ENCODE assay signal across 8 cellular contexts in the genomic region with DNA sequence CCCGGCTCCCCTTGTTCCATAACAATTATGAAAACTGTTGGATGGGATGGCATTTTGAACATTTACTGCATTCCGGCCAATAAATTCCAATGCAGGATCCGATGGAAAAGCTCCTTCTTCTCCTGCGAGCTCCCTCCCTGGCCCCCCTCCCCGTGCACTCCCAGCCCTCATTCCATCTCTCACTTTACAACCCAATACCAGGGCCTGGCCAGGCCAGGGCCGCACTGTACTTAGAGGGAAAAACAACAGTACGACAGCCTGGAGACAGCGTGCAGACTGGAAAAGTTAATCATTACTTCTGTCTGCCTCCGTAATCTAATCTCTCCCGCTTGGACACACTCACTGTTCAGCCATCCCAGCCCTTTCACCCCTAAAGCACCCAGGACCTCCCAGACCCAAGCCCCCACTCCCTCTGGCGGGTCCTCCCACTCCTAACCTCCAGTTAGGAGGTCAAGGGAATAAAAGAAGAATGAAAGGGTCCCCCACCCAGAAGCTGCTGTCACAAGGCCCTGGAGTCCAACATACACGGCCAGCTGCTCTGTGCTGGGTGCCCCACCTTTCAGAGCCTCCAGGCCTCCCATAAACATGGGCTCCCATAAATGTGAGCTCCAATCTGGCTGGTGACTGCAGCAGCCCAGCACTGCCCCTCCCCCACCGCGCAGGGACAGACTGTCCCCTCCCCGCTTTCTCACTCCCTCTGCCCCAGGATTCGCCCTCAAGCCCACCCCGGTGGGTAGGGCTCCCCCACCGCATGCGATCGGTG. TPM values are rescaled to one million over a fixed set of nuclear protein-coding genes. Genes with fewer than 3 reads are reported as not detected.
DNase-seq lines count a peak whose midpoint lies in the region; ATAC-seq and TF ChIP-seq lines count a peak whose summit lies in the region.

No MANE protein-coding gene starts in this region.

- no peak overlapping the region for H3K4me2 ChIP-seq in H9 (ENCODE audit: insufficient read depth, insufficient read length, low read length)
- H3K4me2 ChIP-seq in smooth muscle cell, result peak overlapping the region; percentile 86

- H3K9me3 ChIP-seq in H9 (ENCODE audit: control insufficient read depth, low read depth, low read length) (no peaks in the 10 kb centered on the region), smooth muscle cell (replicated peaks; ENCODE audit: low read depth) (no peaks in the 10 kb centered on the region)

- H3K9ac ChIP-seq in H9 (ENCODE audit: extremely low read depth, insufficient read length, low read length) (no peak overlapping the region), smooth muscle cell (ENCODE audit: low read depth) (peak overlapping the region; percentile 89)

- H2BK20ac ChIP-seq in H9 (ENCODE audit: low read depth, low read length, poor library complexity, severe bottlenecking), result no peak overlapping the region

- H2AFZ ChIP-seq in H9 (ENCODE audit: low read length) (no peak overlapping the region), smooth muscle cell (ENCODE audit: low read depth) (no peak overlapping the region)

- no CpG with 5 or more reads among the region's 20 CpGs for WGBS in H9 (ENCODE audit: extremely low coverage, insufficient read length, low lambda C conversion rate)
- WGBS in smooth muscle cell (ENCODE audit: low lambda C conversion rate), result 2% methylated on average over 20 of the region's 20 CpGs

- CTCF ChIA-PET in activated CD8-positive, alpha-beta T cell treated with anti-CD3 and anti-CD28 coated beads for 36 hours (lab: Charles Lee), result interaction anchor here (0.6 to 1.6 kb wide), 3 partner anchors 10 to 19 kb away, joined by 3 read pairs; no protein-coding TSS in a partner anchor

- H4K5ac ChIP-seq in H9 (ENCODE audit: insufficient read length, low read depth, low read length), result no peak overlapping the region

- no peak overlapping the region for H2BK5ac ChIP-seq in H9 (ENCODE audit: insufficient read length, low read length)

- H3F3A ChIP-seq in smooth muscle cell (ENCODE audit: low read depth), result peaks cover 78% of the 10 kb centered on the region

- H3K79me2 ChIP-seq in H9 (ENCODE audit: insufficient read depth, low read length) (peaks cover 81% of the 10 kb centered on the region; the same call in 1 of the 2 replicates), smooth muscle cell (ENCODE audit: low read depth) (peaks cover 100% of the 10 kb centered on the region)

- intact Hi-C loops in activated CD8-positive, alpha-beta T cell treated with anti-CD3 and anti-CD28 coated beads for 36 hours (cut with micrococcal nuclease), result no loop called here

- H3K14ac ChIP-seq in H9 (ENCODE audit: insufficient read depth, low read length), result 0 out of 2 replicates have a peak overlapping the region, but pooled peaks have one; percentile 67

- H3K4me3 ChIP-seq in smooth muscle cell, result peak overlapping the region; percentile 42

- no peaks in the 10 kb centered on the region for H3K23me2 ChIP-seq in H9 (ENCODE audit: insufficient read length, low read depth, low read length, poor library complexity, severe bottlenecking)

- no peaks in the 10 kb centered on the region for H3K27me3 Mint-ChIP-seq in H9 (ENCODE audit: low read depth)
- H3K27me3 Mint-ChIP-seq in activated CD8-positive, alpha-beta T cell treated with anti-CD3 and anti-CD28 coated beads for 36 hours, result no peaks in the 10 kb centered on the region

- H3K56ac ChIP-seq in H9 (ENCODE audit: insufficient read length, low read depth, low read length), result no peak overlapping the region

- H3K79me1 ChIP-seq in H9 (ENCODE audit: insufficient read depth, low read depth, low read length, poor library complexity, severe bottlenecking), result no peaks in the 10 kb centered on the region

- POLR2A ChIA-PET in activated CD8-positive, alpha-beta T cell treated with anti-CD3 and anti-CD28 coated beads for 36 hours (lab: Charles Lee), result interaction anchor here (1.3 to 1.4 kb wide), 3 partner anchors 8 to 15 kb away, joined by 6 to 7 read pairs (median 6); no protein-coding TSS in a partner anchor

- no peak overlapping the region for H2BK12ac ChIP-seq in H9 (ENCODE audit: insufficient read length, low read depth, low read length)

- H4K20me1 ChIP-seq in H9 (ENCODE audit: control insufficient read depth, insufficient read depth, insufficient read length) (no peaks in the 10 kb centered on the region), smooth muscle cell (ENCODE audit: low read depth) (peaks cover 97% of the 10 kb centered on the region)

- H3K4ac ChIP-seq in H9 (ENCODE audit: low read depth, low read length), result no peak overlapping the region

- H3K23ac ChIP-seq in H9 (ENCODE audit: insufficient read length, low read depth, low read length), result no peak overlapping the region

- H3K27ac ChIP-seq in H9 (ENCODE audit: insufficient read length, low read depth, low read length) (no peak overlapping the region), smooth muscle cell (ENCODE audit: low read depth) (peak overlapping the region; percentile 100)

- peak overlapping the region; percentile 88 to 95 (median 90) for H3K27ac Mint-ChIP-seq in H9
- peak overlapping the region; percentile 22 for H3K27ac Mint-ChIP-seq in activated CD8-positive, alpha-beta T cell treated with anti-CD3 and anti-CD28 coated beads for 36 hours

- no peak overlapping the region for H2BK120ac ChIP-seq in H9 (ENCODE audit: low read depth, low read length, poor library complexity, severe bottlenecking)

- H2BK15ac ChIP-seq in H9 (ENCODE audit: low read depth, low read length), result no peak overlapping the region

- no peaks in the 10 kb centered on the region for H3K9me3 Mint-ChIP-seq in H9
- no peaks in the 10 kb centered on the region for H3K9me3 Mint-ChIP-seq in activated CD8-positive, alpha-beta T cell treated with anti-CD3 and anti-CD28 coated beads for 36 hours

- TF ChIP-seq CTCF in H9 (conservative IDR thresholded peaks at IDR 0.05) (no peak), smooth muscle cell (IDR thresholded peaks at IDR 0.05; ENCODE audit: borderline replicate concordance, insufficient read depth, poor library complexity, severe bottlenecking) (no peak)
- no peak for TF ChIP-seq CTCF in activated CD8-positive, alpha-beta T cell treated with anti-CD3 and anti-CD28 coated beads for 36 hours (IDR thresholded peaks at IDR 0.05)

- H3K18ac ChIP-seq in H9 (ENCODE audit: insufficient read length, low read depth, low read length), result peak overlapping the region; percentile 0

- no peak overlapping the region for H2AK5ac ChIP-seq in H9 (ENCODE audit: insufficient read length, low read length)

- peaks cover 90 to 96% of the 10 kb centered on the region in 2 experiments for H3K4me1 Mint-ChIP-seq in H9
- H3K4me1 Mint-ChIP-seq in activated CD8-positive, alpha-beta T cell treated with anti-CD3 and anti-CD28 coated beads for 36 hours (ENCODE audit: low read depth), result peaks cover 93% of the 10 kb centered on the region

- no peak for ATAC-seq in activated CD8-positive, alpha-beta T cell treated with anti-CD3 and anti-CD28 coated beads for 36 hours
- ATAC-seq in HG02938 (IDR thresholded peaks at IDR 0.05; ENCODE audit: unreplicated experiment), result no peak
- ATAC-seq in GM18907 (IDR thresholded peaks at IDR 0.05; ENCODE audit: unreplicated experiment), result no peak

- peak overlapping the region in 1 of 2 experiments; percentile 68; a peak in 3 of 5 replicates for H3K4me3 Mint-ChIP-seq in H9
- H3K4me3 Mint-ChIP-seq in activated CD8-positive, alpha-beta T cell treated with anti-CD3 and anti-CD28 coated beads for 36 hours, result no peak overlapping the region

- H3K36me3 Mint-ChIP-seq in H9 (ENCODE audit: insufficient read depth in 1 of 3, low read depth in 3 of 3), result peaks cover 0 to 28% (median 14%) of the 10 kb centered on the region in 3 experiments; a peak in 5 of 7 replicates
- H3K36me3 Mint-ChIP-seq in activated CD8-positive, alpha-beta T cell treated with anti-CD3 and anti-CD28 coated beads for 36 hours (ENCODE audit: low read depth), result peaks cover 26% of the 10 kb centered on the region

- H3K4me1 ChIP-seq in H9 (ENCODE audit: insufficient read depth, low read length), result peaks cover 24% of the 10 kb centered on the region; the same call in 1 of the 2 replicates
- peaks cover 89% of the 10 kb centered on the region for H3K4me1 ChIP-seq in smooth muscle cell (ENCODE audit: low read depth)

- H3K36me3 ChIP-seq in smooth muscle cell (ENCODE audit: low read depth), result no peaks in the 10 kb centered on the region

- H4K91ac ChIP-seq in H9 (ENCODE audit: insufficient read length, low read depth, low read length), result no peak overlapping the region

- H4K8ac ChIP-seq in H9 (replicated peaks; ENCODE audit: insufficient read length, low read depth, low read length), result no peak overlapping the region

- H3K27me3 ChIP-seq in H9 (ENCODE audit: insufficient read depth, low read length), result no peaks in the 10 kb centered on the region
- no peaks in the 10 kb centered on the region for H3K27me3 ChIP-seq in smooth muscle cell (ENCODE audit: low read depth)

- no peak for DNase-seq in H9
- DNase-seq in activated CD8-positive, alpha-beta T cell treated with anti-CD3 and anti-CD28 coated beads for 36 hours, result no peak
- DNase-seq in hepatic stellate cell (ENCODE audit: low spot score), result peak; percentile 92
- DNase-seq in smooth muscle cell (lab: John Stamatoyannopoulos, UW; ENCODE audit: unreplicated experiment), result no peak
- no peak for DNase-seq in T1000 (lab: John Stamatoyannopoulos, UW)
- DNase-seq in effector CD4-positive, alpha-beta T cell, result no peak

- H3T11ph ChIP-seq in H9 (ENCODE audit: low read length), result no peak overlapping the region

RNA-seq across cellular contexts. Expression of a gene that starts 20.6 kb away (rescaled TPM):
- total RNA-seq in H9 (2021) (27.7 and 29.4 TPM in 2 replicates), smooth muscle cell (114 and 142 TPM in 2 replicates)
- 10 to 100 TPM; 17.4 to 18.1 TPM for total RNA-seq in activated CD8-positive, alpha-beta T cell treated with anti-CD3 and anti-CD28 coated beads for 36 hours
- polyA plus RNA-seq in smooth muscle cell, result 134 and 136 TPM in 2 replicates
